13 cellular contexts compared by ENCODE assay signal in genomic region chr7:128171342-128171918, GRCh38.
A peak's percentile ranks its signal among the peaks of the same experiment; 100 is the strongest.
DNase-seq lines count a peak whose midpoint lies in the region; FAIRE-seq and TF ChIP-seq lines count a peak whose summit lies in the region.
"Had no signal": no experiment of that assay in that cellular context is flagged by ENCODE, and none has a peak within 500 bp of the region (broad histone marks: within the 10 kb centered on the region; RNA-seq: fewer than 3 reads in every experiment).

No MANE protein-coding gene starts in this region.

- H2AK5ac ChIP-seq in mesenchymal stem cell (ENCODE audit: low read length, severe bottlenecking), result no peak overlapping the region

- peaks cover 87 to 93% of the 10 kb centered on the region in 2 experiments for H3K27me3 ChIP-seq in mesenchymal stem cell (ENCODE audit: control insufficient read depth in 1 of 2, insufficient read depth in 1 of 2, low read length in 2 of 2)

- H3K4ac ChIP-seq in mesenchymal stem cell (ENCODE audit: low read depth in 1 of 2, low read length in 2 of 2), result no peak overlapping the region

- no peak overlapping the region for H3K18ac ChIP-seq in mesenchymal stem cell (ENCODE audit: low read depth in 1 of 2, low read length in 2 of 2)

- peak overlapping the region; percentile 40 for H4K91ac ChIP-seq in mesenchymal stem cell (ENCODE audit: low read length)

- WGBS in mesenchymal stem cell, result 66% methylated on average over 10 of the region's 10 CpGs

- no peak overlapping the region for H2BK120ac ChIP-seq in mesenchymal stem cell (ENCODE audit: low read depth, low read length)

- no peak overlapping the region for H2BK12ac ChIP-seq in mesenchymal stem cell (ENCODE audit: low read length in 2 of 2)

- intact Hi-C loops in posterior vena cava (cut with DNase I), result no loop called here

- H3K9me3 ChIP-seq in HEK293 (ENCODE audit: control insufficient read depth, insufficient read depth, low read depth, low read length) (no peaks in the 10 kb centered on the region), mesenchymal stem cell (ENCODE audit: control insufficient read depth, low read length) (no peaks in the 10 kb centered on the region)

- no peak for TF ChIP-seq CTCF in HEK293 (tag by site-specific recombination; IDR thresholded peaks at IDR 0.05)

- CTCF ChIA-PET in HEK293 (lab: Yijun Ruan, JAX), result interaction anchor here (0.7 to 2.3 kb wide), 2 partner anchors 36 to 38 kb away, joined by 3 to 13 read pairs; no protein-coding TSS in a partner anchor

- H3K36me3 ChIP-seq in HEK293 (ENCODE audit: control insufficient read depth in 2 of 2, insufficient read depth in 1 of 2, low read length in 2 of 2), result no peaks in the 10 kb centered on the region
- no peaks in the 10 kb centered on the region for H3K36me3 ChIP-seq in mesenchymal stem cell (ENCODE audit: control insufficient read depth in 1 of 2, insufficient read depth in 2 of 2, low read depth in 1 of 2, low read length in 2 of 2)

- no peaks in the 10 kb centered on the region for H3K79me1 ChIP-seq in mesenchymal stem cell (replicated peaks; ENCODE audit: low read length, poor library complexity, severe bottlenecking)

- no peak overlapping the region for H2BK15ac ChIP-seq in mesenchymal stem cell (ENCODE audit: low read depth, poor library complexity, severe bottlenecking)

- H3K4me1 ChIP-seq in HEK293 (ENCODE audit: control insufficient read depth, insufficient read depth, low read length), result peaks cover 3% of the 10 kb centered on the region; the same call in 1 of the 2 replicates
- H3K4me1 ChIP-seq in mesenchymal stem cell (ENCODE audit: control insufficient read depth, insufficient read depth, low read depth, low read length), result peaks cover 22% of the 10 kb centered on the region

- H3K27ac ChIP-seq in HEK293 (ENCODE audit: extremely low read depth, low read depth, low read length) (no peak overlapping the region), mesenchymal stem cell (ENCODE audit: low read length, poor library complexity, severe bottlenecking) (no peak overlapping the region)

- no peak overlapping the region for H2AFZ ChIP-seq in mesenchymal stem cell (ENCODE audit: low read depth, low read length)
- H2AFZ ChIP-seq: GM23338 had no signal

- H3K14ac ChIP-seq in mesenchymal stem cell (ENCODE audit: low read length in 2 of 2), result no peak overlapping the region

- no peak overlapping the region for H3K4me2 ChIP-seq in mesenchymal stem cell (ENCODE audit: low read length, poor library complexity, severe bottlenecking)
- H3K4me2 ChIP-seq: GM23338 had no signal

- no peak for FAIRE-seq in RCC 7860 (lab: Jason Lieb, UNC)
- FAIRE-seq: GM12891, GM18507 had no signal

- no peak overlapping the region for H3K9ac ChIP-seq in mesenchymal stem cell (ENCODE audit: low read length)

- POLR2A ChIA-PET in HEK293 (lab: Yijun Ruan, JAX), result no interaction called here

- H4K8ac ChIP-seq in mesenchymal stem cell (ENCODE audit: low read length), result no peak overlapping the region

- H3K4me3 ChIP-seq in HEK293 (ENCODE audit: low read depth, low read length) (no peak overlapping the region), mesenchymal stem cell (ENCODE audit: insufficient read depth in 1 of 2, low read depth in 1 of 2, low read length in 2 of 2) (no peak overlapping the region)
- H3K4me3 ChIP-seq: GM23338 had no signal

- peak; percentile 52 for DNase-seq in NCI-H69 (lab: John Stamatoyannopoulos, UW)
- DNase-seq in mesenchymal stem cell, result no peak
- peak; percentile 34 for DNase-seq in posterior vena cava (ENCODE audit: low spot score)
- DNase-seq in RCC 7860 (ENCODE audit: low spot score), result no peak
- DNase-seq in stimulated activated CD4-positive, alpha-beta T cell treated with anti-CD3 and anti-CD28 coated beads, Interleukin-2, amount 100 ng/mL, for 48 hours, result no peak
- DNase-seq: Calu3; CD4-positive, alpha-beta memory T cell; GF-D8; HFFc6 had no signal

- no peak overlapping the region for H3K23ac ChIP-seq in mesenchymal stem cell (ENCODE audit: low read length in 2 of 2)

- no peak overlapping the region for H2BK5ac ChIP-seq in mesenchymal stem cell (ENCODE audit: low read depth, low read length, poor library complexity, severe bottlenecking)

TF ChIP-seq in HEK293, 187 proteins besides CTCF, POLR2A, EP300 and RAD21:
- TF ChIP-seq ZIC2 (tag by site-specific recombination; IDR thresholded peaks at IDR 0.05), result peak; percentile 34; the same call in 1 of the 2 replicates
- TF ChIP-seq ZNF121 (tag by site-specific recombination; IDR thresholded peaks at IDR 0.05), result no peak

Comparison
In these comparisons a context has a peak if more than half of its experiments do, and no peak if none do; other contexts are left out.
1. DNase-seq: peak in NCI-H69 (single experiment) and posterior vena cava (single experiment); none in mesenchymal stem cell (single experiment), RCC 7860 (single experiment) and stimulated activated CD4-positive, alpha-beta T cell treated with anti-CD3 and anti-CD28 coated beads, Interleukin-2, amount 100 ng/mL, for 48 hours (0 of 2).